Comparison of ENCODE assay signal across 9 cellular contexts in genomic region chr1:118223426-118223825, GRCh38.
DNase-seq lines count a peak whose midpoint lies in the region; ATAC-seq, FAIRE-seq and TF ChIP-seq lines count a peak whose summit lies in the region.
"Had no signal": no experiment of that assay in that cellular context is flagged by ENCODE, and none has a peak within 500 bp of the region (broad histone marks: within the 10 kb centered on the region; RNA-seq: fewer than 3 reads in every experiment).

No MANE protein-coding gene starts in this region.

- no peak for ATAC-seq in HG03280 (IDR thresholded peaks at IDR 0.05; ENCODE audit: unreplicated experiment)

- no peak overlapping the region for H3K27ac ChIP-seq in VCaP

- DNase-seq in AG10803 (ENCODE audit: low read depth) (peak; percentile 38), HFF-Myc (ENCODE audit: extremely low read depth, low read depth) (no peak), kidney tubule cell (ENCODE audit: low spot score) (peak; percentile 51), DMS79 treated with DMSO at 0.1 percent for 48 hours (lab: John Stamatoyannopoulos, UW) (no peak), NK-92 (lab: John Stamatoyannopoulos, UW; ENCODE audit: unreplicated experiment) (no peak), GM19239 (ENCODE audit: insufficient read length, low spot score) (no peak)
- DNase-seq: activated B cell treated with CpG ODN at 0.5 μM for 24 hours had no signal

- TF ChIP-seq CTCF in AG10803 (conservative IDR thresholded peaks at IDR 0.05; ENCODE audit: low read length), result peak; percentile 74
- TF ChIP-seq CTCF in HFF-Myc (IDR thresholded peaks at IDR 0.05; ENCODE audit: low read depth, low read length, missing control alignments), result peak; percentile 60
- peak; percentile 58 for TF ChIP-seq CTCF in VCaP (conservative IDR thresholded peaks at IDR 0.05)

- H3K4me3 ChIP-seq in AG10803 (ENCODE audit: low read length) (no peak overlapping the region), HFF-Myc (replicated peaks; ENCODE audit: low read depth, low read length) (no peak overlapping the region)

- FAIRE-seq in GM19239 (lab: Jason Lieb, UNC), result no peak

Comparison
In these comparisons a context has a peak if more than half of its experiments do, and no peak if none do; other contexts are left out.
1. DNase-seq: peak in AG10803 (single experiment) and kidney tubule cell (single experiment); none in HFF-Myc (single experiment), DMS79 treated with DMSO at 0.1 percent for 48 hours (single experiment), NK-92 (single experiment) and GM19239 (single experiment).
2. Peak in every context shown above with its lines, with median percentiles within 50 percentile points of each other: CTCF ChIP-seq.